Comparison of ENCODE assay signal across 8 cellular contexts in the genomic region with DNA sequence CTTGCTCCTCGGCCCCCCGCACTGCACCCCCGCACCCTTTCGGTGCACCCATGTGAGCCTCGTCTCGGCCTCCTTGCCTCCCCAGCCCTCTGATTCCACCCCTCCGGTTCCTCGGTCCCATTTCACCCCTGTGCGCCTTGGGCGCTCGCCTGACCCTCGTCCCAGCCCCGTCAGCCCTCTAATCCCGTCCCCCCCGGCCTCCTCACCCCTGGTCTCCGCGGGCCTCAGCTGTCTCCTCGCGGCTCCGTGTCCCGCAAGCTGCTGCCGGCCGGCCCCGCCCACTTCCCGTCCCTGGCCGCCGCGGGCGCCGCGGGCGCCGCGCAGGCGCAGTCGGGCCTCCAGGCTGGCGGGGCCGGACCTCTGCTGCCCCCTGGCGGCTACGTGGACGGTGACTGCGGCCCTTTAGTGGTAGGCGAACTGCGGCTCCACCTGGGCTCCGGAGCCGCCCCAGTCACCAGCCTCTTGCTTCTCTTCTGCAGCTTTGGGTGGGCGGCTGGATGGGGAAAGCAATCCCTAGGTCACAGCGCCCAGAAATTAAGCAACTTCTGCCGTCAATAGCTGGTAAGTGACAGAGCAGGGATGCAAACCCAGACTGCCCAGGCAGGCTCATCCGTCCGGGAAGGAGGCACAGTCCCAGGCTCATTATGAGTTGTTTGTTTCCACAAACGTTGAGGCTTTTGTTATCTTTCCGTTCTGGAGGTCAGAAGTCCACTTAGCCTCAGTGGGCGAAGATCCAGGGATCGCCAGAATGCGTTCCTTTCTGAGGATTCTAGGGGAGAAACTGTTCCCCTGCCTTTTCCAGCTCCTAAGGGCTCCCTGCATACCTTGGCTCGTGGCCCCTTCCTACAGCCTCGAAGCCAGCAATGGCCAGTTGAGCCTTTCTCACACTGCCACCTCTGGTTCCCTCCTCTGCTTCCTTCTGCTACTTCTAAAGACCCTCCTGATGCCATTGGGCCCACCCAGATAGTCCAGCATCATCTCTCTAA. TPM values are rescaled to one million over a fixed set of nuclear protein-coding genes. Genes with fewer than 3 reads are reported as not detected.
DNase-seq lines count a peak whose midpoint lies in the region; ATAC-seq lines count a peak whose summit lies in the region.

A gene with protein sequence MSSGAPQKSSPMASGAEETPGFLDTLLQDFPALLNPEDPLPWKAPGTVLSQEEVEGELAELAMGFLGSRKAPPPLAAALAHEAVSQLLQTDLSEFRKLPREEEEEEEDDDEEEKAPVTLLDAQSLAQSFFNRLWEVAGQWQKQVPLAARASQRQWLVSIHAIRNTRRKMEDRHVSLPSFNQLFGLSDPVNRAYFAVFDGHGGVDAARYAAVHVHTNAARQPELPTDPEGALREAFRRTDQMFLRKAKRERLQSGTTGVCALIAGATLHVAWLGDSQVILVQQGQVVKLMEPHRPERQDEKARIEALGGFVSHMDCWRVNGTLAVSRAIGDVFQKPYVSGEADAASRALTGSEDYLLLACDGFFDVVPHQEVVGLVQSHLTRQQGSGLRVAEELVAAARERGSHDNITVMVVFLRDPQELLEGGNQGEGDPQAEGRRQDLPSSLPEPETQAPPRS (minus strand): TSS at position 263 of the 986 bp plus-strand sequence. CDS start 6,800 bp downstream, outside the sequence.

- peaks cover 0 to 32% (median 16%) of the 10 kb centered on the region in 11 experiments; a peak in 11 of 22 replicates for H4K20me1 ChIP-seq in BLaER1 treated with 17β-estradiol and CSF1 and Interleukin-3, amounts not matched to agents 10 nM and 100 nM

- H3K27ac ChIP-seq in BLaER1 treated with 17β-estradiol and CSF1 and Interleukin-3, amounts not matched to agents 10 nM and 100 nM, result peak within 1 kb of the TSS in 10 of 11 experiments; percentile 41 to 83 (median 72); a peak in 20 of 22 replicates
- H3K27ac ChIP-seq in naive thymus-derived CD4-positive, alpha-beta T cell (ENCODE audit: low read depth, low read length), result peak within 1 kb of the TSS; percentile 78

- peak; percentile 95 for DNase-seq in HuH-7 (ENCODE audit: low spot score)
- DNase-seq in RKO (ENCODE audit: low spot score), result peak; percentile 84
- DNase-seq in activated T-helper 1 cell treated with anti-CD3 and anti-CD28 coated beads, Interleukin-12 subunit alpha, Interleukin-12 subunit beta, Interleukin-2, Interleukin-4 antibody, amounts not matched to agents 30 ng/mL and 10 ng/mL and 1 ng/mL, durations not matched to agents 14 hours and 24 hours and 36 hours (ENCODE audit: low spot score), result peak; percentile 88
- peak; percentile 41 for DNase-seq in fibroblast of gingiva (ENCODE audit: low read depth)
- peak; percentile 79 to 100 (median 92) for DNase-seq in naive thymus-derived CD4-positive, alpha-beta T cell
- peak; percentile 97 to 99 for DNase-seq in stimulated activated effector memory CD8-positive, alpha-beta T cell treated with anti-CD3 and anti-CD28 coated beads, Interleukin-12 subunit alpha, Interleukin-12 subunit beta, amount 100 ng/mL, for 72 hours (ENCODE audit: low spot score in 2 of 2)

- peak within 1 kb of the TSS; percentile 90 to 100 (median 97) for H3K4me2 ChIP-seq in BLaER1 treated with 17β-estradiol and CSF1 and Interleukin-3, amounts not matched to agents 10 nM and 100 nM

- peaks cover 3% of the 10 kb centered on the region for H3K36me3 Mint-ChIP-seq in activated T-helper 1 cell treated with anti-CD3 and anti-CD28 coated beads, Interleukin-12 subunit alpha, Interleukin-12 subunit beta, Interleukin-2, Interleukin-4 antibody, amounts not matched to agents 30 ng/mL and 10 ng/mL and 1 ng/mL, durations not matched to agents 14 hours and 24 hours and 36 hours (ENCODE audit: low read depth)
- H3K36me3 Mint-ChIP-seq in naive thymus-derived CD4-positive, alpha-beta T cell, result peaks cover 0 to 5% (median 0%) of the 10 kb centered on the region in 5 donors
- peaks cover 6% of the 10 kb centered on the region for H3K36me3 Mint-ChIP-seq in stimulated activated effector memory CD8-positive, alpha-beta T cell treated with anti-CD3 and anti-CD28 coated beads, Interleukin-12 subunit alpha, Interleukin-12 subunit beta, amount 100 ng/mL, for 72 hours

- POLR2A ChIA-PET in naive thymus-derived CD4-positive, alpha-beta T cell (lab: Charles Lee), result interaction anchor here (0.7 kb wide), 2 partner anchors 13 to 15 kb away, joined by 3 read pairs; no protein-coding TSS in a partner anchor

- peak within 1 kb of the TSS; percentile 57 to 82 (median 71) for H3K4me3 ChIP-seq in BLaER1 treated with 17β-estradiol and CSF1 and Interleukin-3, amounts not matched to agents 10 nM and 100 nM
- peak within 1 kb of the TSS; percentile 79 for H3K4me3 ChIP-seq in naive thymus-derived CD4-positive, alpha-beta T cell (ENCODE audit: low read length)

- peak within 1 kb of the TSS; percentile 79 for H3K27ac Mint-ChIP-seq in activated T-helper 1 cell treated with anti-CD3 and anti-CD28 coated beads, Interleukin-12 subunit alpha, Interleukin-12 subunit beta, Interleukin-2, Interleukin-4 antibody, amounts not matched to agents 30 ng/mL and 10 ng/mL and 1 ng/mL, durations not matched to agents 14 hours and 24 hours and 36 hours
- H3K27ac Mint-ChIP-seq in naive thymus-derived CD4-positive, alpha-beta T cell, result peak within 1 kb of the TSS in 8 of 9 donors; percentile 43 to 80 (median 72)
- peak within 1 kb of the TSS; percentile 61 for H3K27ac Mint-ChIP-seq in stimulated activated effector memory CD8-positive, alpha-beta T cell treated with anti-CD3 and anti-CD28 coated beads, Interleukin-12 subunit alpha, Interleukin-12 subunit beta, amount 100 ng/mL, for 72 hours

- peaks cover 42 to 48% (median 47%) of the 10 kb centered on the region in 10 experiments for H3K4me1 ChIP-seq in BLaER1 treated with 17β-estradiol and CSF1 and Interleukin-3, amounts not matched to agents 10 nM and 100 nM
- peaks cover 7% of the 10 kb centered on the region in 2 donors for H3K4me1 ChIP-seq in naive thymus-derived CD4-positive, alpha-beta T cell (ENCODE audit: control insufficient read depth in 2 of 2, insufficient read depth in 2 of 2, low read length in 2 of 2)

- H3K27me3 ChIP-seq in BLaER1 treated with 17β-estradiol and CSF1 and Interleukin-3, amounts not matched to agents 10 nM and 100 nM, result no peaks in the 10 kb centered on the region
- no peaks in the 10 kb centered on the region for H3K27me3 ChIP-seq in naive thymus-derived CD4-positive, alpha-beta T cell (ENCODE audit: control insufficient read depth in 2 of 2, insufficient read depth in 2 of 2, low read length in 2 of 2)

- H3K9me3 Mint-ChIP-seq in activated T-helper 1 cell treated with anti-CD3 and anti-CD28 coated beads, Interleukin-12 subunit alpha, Interleukin-12 subunit beta, Interleukin-2, Interleukin-4 antibody, amounts not matched to agents 30 ng/mL and 10 ng/mL and 1 ng/mL, durations not matched to agents 14 hours and 24 hours and 36 hours, result no peaks in the 10 kb centered on the region
- H3K9me3 Mint-ChIP-seq in naive thymus-derived CD4-positive, alpha-beta T cell, result no peaks in the 10 kb centered on the region
- H3K9me3 Mint-ChIP-seq in stimulated activated effector memory CD8-positive, alpha-beta T cell treated with anti-CD3 and anti-CD28 coated beads, Interleukin-12 subunit alpha, Interleukin-12 subunit beta, amount 100 ng/mL, for 72 hours, result no peaks in the 10 kb centered on the region

- H3K9me3 ChIP-seq in BLaER1 treated with 17β-estradiol and CSF1 and Interleukin-3, amounts not matched to agents 10 nM and 100 nM (replicated peaks in 1 of 11), result no peaks in the 10 kb centered on the region
- no peaks in the 10 kb centered on the region for H3K9me3 ChIP-seq in naive thymus-derived CD4-positive, alpha-beta T cell (ENCODE audit: control insufficient read depth in 2 of 3, low read length in 3 of 3)

- peaks cover 6% of the 10 kb centered on the region for H3K4me1 Mint-ChIP-seq in activated T-helper 1 cell treated with anti-CD3 and anti-CD28 coated beads, Interleukin-12 subunit alpha, Interleukin-12 subunit beta, Interleukin-2, Interleukin-4 antibody, amounts not matched to agents 30 ng/mL and 10 ng/mL and 1 ng/mL, durations not matched to agents 14 hours and 24 hours and 36 hours (ENCODE audit: low read depth)
- peaks cover 16 to 25% (median 19%) of the 10 kb centered on the region in 7 donors for H3K4me1 Mint-ChIP-seq in naive thymus-derived CD4-positive, alpha-beta T cell
- peaks cover 31% of the 10 kb centered on the region for H3K4me1 Mint-ChIP-seq in stimulated activated effector memory CD8-positive, alpha-beta T cell treated with anti-CD3 and anti-CD28 coated beads, Interleukin-12 subunit alpha, Interleukin-12 subunit beta, amount 100 ng/mL, for 72 hours

- H3K9ac ChIP-seq in BLaER1 treated with 17β-estradiol and CSF1 and Interleukin-3, amounts not matched to agents 10 nM and 100 nM, result peak within 1 kb of the TSS; percentile 75 to 86 (median 81)

- peak within 1 kb of the TSS; percentile 79 for H3K4me3 Mint-ChIP-seq in activated T-helper 1 cell treated with anti-CD3 and anti-CD28 coated beads, Interleukin-12 subunit alpha, Interleukin-12 subunit beta, Interleukin-2, Interleukin-4 antibody, amounts not matched to agents 30 ng/mL and 10 ng/mL and 1 ng/mL, durations not matched to agents 14 hours and 24 hours and 36 hours
- peak within 1 kb of the TSS; percentile 80 to 90 (median 88) for H3K4me3 Mint-ChIP-seq in naive thymus-derived CD4-positive, alpha-beta T cell
- peak within 1 kb of the TSS; percentile 73 for H3K4me3 Mint-ChIP-seq in stimulated activated effector memory CD8-positive, alpha-beta T cell treated with anti-CD3 and anti-CD28 coated beads, Interleukin-12 subunit alpha, Interleukin-12 subunit beta, amount 100 ng/mL, for 72 hours

- CTCF ChIA-PET in naive thymus-derived CD4-positive, alpha-beta T cell (lab: Charles Lee), result interaction anchor here (0.7 to 5.5 kb wide), 7 partner anchors 10 to 242 kb away, joined by 3 to 63 read pairs (median 4); no protein-coding TSS in a partner anchor

- H3K27me3 Mint-ChIP-seq in activated T-helper 1 cell treated with anti-CD3 and anti-CD28 coated beads, Interleukin-12 subunit alpha, Interleukin-12 subunit beta, Interleukin-2, Interleukin-4 antibody, amounts not matched to agents 30 ng/mL and 10 ng/mL and 1 ng/mL, durations not matched to agents 14 hours and 24 hours and 36 hours (ENCODE audit: insufficient read depth), result no peaks in the 10 kb centered on the region
- H3K27me3 Mint-ChIP-seq in naive thymus-derived CD4-positive, alpha-beta T cell, result no peaks in the 10 kb centered on the region

- ATAC-seq in GM19324 (IDR thresholded peaks at IDR 0.05; ENCODE audit: low FRiP score, unreplicated experiment), result peak; percentile 87
- ATAC-seq in naive thymus-derived CD4-positive, alpha-beta T cell, result peak; percentile 98
- peak; percentile 87 for ATAC-seq in stimulated activated effector memory CD8-positive, alpha-beta T cell treated with anti-CD3 and anti-CD28 coated beads, Interleukin-12 subunit alpha, Interleukin-12 subunit beta, amount 100 ng/mL, for 72 hours

- intact Hi-C loops in activated T-helper 1 cell treated with anti-CD3 and anti-CD28 coated beads, Interleukin-12 subunit alpha, Interleukin-12 subunit beta, Interleukin-2, Interleukin-4 antibody, amounts not matched to agents 30 ng/mL and 10 ng/mL and 1 ng/mL, durations not matched to agents 14 hours and 24 hours and 36 hours (cut with micrococcal nuclease), result loop anchor here (2.0 to 5.0 kb wide), 7 partner anchors 14 to 286 kb away; a partner anchor contains a TSS
- intact Hi-C loops in naive thymus-derived CD4-positive, alpha-beta T cell (cut with micrococcal nuclease), result loop anchor here (2.0 to 5.0 kb wide), 4 partner anchors 14 to 240 kb away; a partner anchor contains a TSS

- peaks cover 0 to 2% (median 0%) of the 10 kb centered on the region in 11 experiments; a peak in 2 of 22 replicates for H3K36me3 ChIP-seq in BLaER1 treated with 17β-estradiol and CSF1 and Interleukin-3, amounts not matched to agents 10 nM and 100 nM
- H3K36me3 ChIP-seq in naive thymus-derived CD4-positive, alpha-beta T cell (ENCODE audit: control insufficient read depth in 2 of 3, insufficient read depth in 3 of 3, low read length in 3 of 3), result no peaks in the 10 kb centered on the region

RNA-seq across cellular contexts. Expression of the gene that starts here (rescaled TPM):
- total RNA-seq in activated T-helper 1 cell treated with anti-CD3 and anti-CD28 coated beads, Interleukin-12 subunit alpha, Interleukin-12 subunit beta, Interleukin-2, Interleukin-4 antibody, amounts not matched to agents 30 ng/mL and 10 ng/mL and 1 ng/mL, durations not matched to agents 14 hours and 24 hours and 36 hours, result 28.5 and 28.7 TPM in 2 replicates
- total RNA-seq in naive thymus-derived CD4-positive, alpha-beta T cell, result 10 to 100 TPM; 21.3 to 58.0 (median 27.8) TPM
- polyA plus RNA-seq in naive thymus-derived CD4-positive, alpha-beta T cell, result 10 to 100 TPM in 1 of 2 donors, 1 to 10 TPM in 1; 8.8 to 11.5 TPM

Comparison
In these comparisons a context has a peak if more than half of its experiments do, and no peak if none do; other contexts are left out.
1. Peak in every context shown above with its lines: DNase-seq, ATAC-seq, H3K4me3 ChIP-seq and H3K27ac ChIP-seq.
2. DNase-seq: peak in every context shown above with its lines; median percentile 98 in stimulated activated effector memory CD8-positive, alpha-beta T cell treated with anti-CD3 and anti-CD28 coated beads, Interleukin-12 subunit alpha, Interleukin-12 subunit beta, amount 100 ng/mL, for 72 hours; 95 in HuH-7; 92 in naive thymus-derived CD4-positive, alpha-beta T cell; 88 in activated T-helper 1 cell treated with anti-CD3 and anti-CD28 coated beads, Interleukin-12 subunit alpha, Interleukin-12 subunit beta, Interleukin-2, Interleukin-4 antibody, amounts not matched to agents 30 ng/mL and 10 ng/mL and 1 ng/mL, durations not matched to agents 14 hours and 24 hours and 36 hours; 84 in RKO; 41 in fibroblast of gingiva.